In the genomic region with DNA sequence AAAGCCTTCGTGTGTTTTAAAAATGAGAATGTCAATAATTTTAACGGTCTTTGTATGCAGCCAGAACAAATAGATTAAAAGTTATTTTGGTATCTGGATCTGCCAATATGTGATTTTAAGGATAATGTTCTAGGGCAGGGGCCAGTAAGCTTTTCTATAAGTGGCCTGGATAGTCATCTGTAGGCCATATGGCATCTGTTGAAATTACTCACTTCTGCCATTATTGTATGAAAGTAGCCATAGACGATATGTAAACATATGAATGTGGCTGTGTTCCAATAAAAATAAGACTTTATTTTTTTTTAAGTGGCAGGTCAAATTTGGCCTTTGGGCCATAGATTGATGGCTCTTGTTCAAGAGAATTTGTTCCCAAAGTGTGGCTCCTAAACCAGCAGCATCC, we compare ENCODE assay signal across 25 cellular contexts. TPM values are rescaled to one million over a fixed set of nuclear protein-coding genes. Genes with fewer than 3 reads are reported as not detected.
"Had no signal": no experiment of that assay in that cellular context is flagged by ENCODE, and none has a peak within 500 bp of the region (broad histone marks: within the 10 kb centered on the region; RNA-seq: fewer than 3 reads in every experiment).

No MANE protein-coding gene starts in this region.

- H3K9ac ChIP-seq: neural progenitor cell had no signal

- H3K27me3 ChIP-seq: cardiac muscle cell, dorsolateral prefrontal cortex, gastroesophageal sphincter, heart right ventricle, neural progenitor cell, right atrium auricular region, transverse colon, vagina had no signal

- H3K36me3 ChIP-seq: cardiac muscle cell, gastroesophageal sphincter, neural progenitor cell, transverse colon, vagina had no signal

- DNase-seq: activated CD4-positive, alpha-beta T cell treated with anti-CD3 and anti-CD28 coated beads, Interleukin-2, amount 50 U/mL, for 1 hour; activated CD4-positive, CD25-positive, alpha-beta regulatory T cell treated with anti-CD3 and anti-CD28 coated beads, Interleukin-2, amount 50 U/mL, for 72 hours; activated CD8-positive, alpha-beta memory T cell treated with anti-CD3 and anti-CD28 coated beads, Interleukin-2, amount 50 U/mL, for 4 hours; activated gamma-delta T cell; activated T-cell treated with anti-CD3 and anti-CD28 coated beads, Interleukin-2, amount 50 U/mL, for 72 hours; amniotic stem cell; dorsolateral prefrontal cortex; endodermal cell; heart right ventricle; immature natural killer cell; kidney glomerular epithelial cell; mesenchymal stem cell; naive thymus-derived CD4-positive, alpha-beta T cell; stimulated activated CD4-positive, alpha-beta T cell treated with anti-CD3 and anti-CD28 coated beads, Interleukin-2, amount 100 ng/mL, for 24 hours; stimulated activated naive CD4-positive, alpha-beta T cell treated with Interleukin-2 at 50 U/mL for 16 hours; T-helper 2 cell; transverse colon had no signal

- H3K9me3 ChIP-seq: gastroesophageal sphincter, heart right ventricle, right atrium auricular region, transverse colon, vagina had no signal

- ATAC-seq: activated T-cell treated with anti-CD3 and anti-CD28 coated beads, Interleukin-2, amount 50 U/mL, for 72 hours; gastroesophageal sphincter; heart right ventricle; naive thymus-derived CD4-positive, alpha-beta T cell had no signal

- H3K27ac ChIP-seq: cardiac muscle cell, dorsolateral prefrontal cortex, epithelial cell of prostate, gastroesophageal sphincter, heart right ventricle, neural progenitor cell, right atrium auricular region, transverse colon, vagina, VCaP had no signal

- H3K4me2 ChIP-seq: neural progenitor cell had no signal

- H3K4me3 ChIP-seq: cardiac muscle cell, dorsolateral prefrontal cortex, gastroesophageal sphincter, heart right ventricle, neural progenitor cell, right atrium auricular region, transverse colon, vagina had no signal

- H2AFZ ChIP-seq: neural progenitor cell had no signal

- H3K4me1 ChIP-seq: gastroesophageal sphincter, heart right ventricle, neural progenitor cell, right atrium auricular region, vagina had no signal

RNA-seq across cellular contexts. Expression of gene C6, which starts 56.1 kb away (rescaled TPM):
- total RNA-seq: activated T-cell treated with anti-CD3 and anti-CD28 coated beads, Interleukin-2, amount 50 U/mL, for 72 hours; naive thymus-derived CD4-positive, alpha-beta T cell; skeletal muscle tissue had no signal
- polyA plus RNA-seq: immature natural killer cell; naive thymus-derived CD4-positive, alpha-beta T cell had no signal
